Comparison of ENCODE assay signal across 1 cellular context in the genomic region with DNA sequence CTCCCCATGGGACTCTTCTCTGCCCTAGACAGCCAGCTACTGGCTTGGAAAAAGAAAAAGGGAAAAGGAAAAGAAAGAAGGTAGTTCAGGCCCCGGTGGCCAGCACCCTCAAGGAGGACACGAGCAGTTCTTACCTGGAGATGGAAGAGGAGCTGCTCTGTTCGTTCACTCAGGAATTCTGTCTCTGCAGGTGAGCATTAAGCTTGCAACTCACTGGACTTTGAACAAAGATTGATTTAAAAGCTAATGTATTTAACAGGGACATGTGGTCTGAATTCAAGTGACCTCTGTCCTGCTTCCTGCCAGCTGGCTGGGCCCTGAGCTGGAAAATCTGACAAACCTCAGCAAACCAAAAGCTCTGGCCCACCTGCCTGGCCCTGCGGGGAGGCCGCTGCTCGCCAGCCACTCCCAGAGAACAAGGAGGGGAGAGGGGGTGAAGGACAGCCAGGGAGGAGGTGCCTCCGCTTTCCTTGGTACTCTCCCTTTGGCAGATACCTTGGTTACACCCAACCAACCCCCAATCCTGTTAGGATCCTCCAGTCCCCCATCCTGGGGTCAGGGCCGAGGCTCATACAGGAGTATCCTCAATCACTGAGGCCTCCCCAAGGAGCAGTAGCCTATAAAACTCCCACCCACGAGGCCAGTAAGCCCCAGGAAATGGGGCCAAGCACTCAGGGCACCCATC.
TF ChIP-seq lines count a peak whose summit lies in the region.

A gene (minus strand): TSS at position 186 of the 685 bp plus-strand sequence. CDS start 19,347 bp downstream, outside the sequence.

TF ChIP-seq in GM12878, 131 proteins besides CTCF, POLR2A, EP300 and RAD21:
- TF ChIP-seq GATAD2B (conservative IDR thresholded peaks at IDR 0.05; ENCODE audit: low read depth) (no peak), SMC3 (IDR thresholded peaks at IDR 0.05; ENCODE audit: borderline replicate concordance, low read length) (no peak), KDM1A (IDR thresholded peaks at IDR 0.05; ENCODE audit: borderline replicate concordance) (no peak), DPF2 (IDR thresholded peaks at IDR 0.05) (no peak), POLR2AphosphoS2 (IDR thresholded peaks at IDR 0.05; ENCODE audit: low read depth, low read length) (no peak), NFXL1 (IDR thresholded peaks at IDR 0.05; ENCODE audit: borderline replicate concordance) (no peak), BACH1 (IDR thresholded peaks at IDR 0.05; ENCODE audit: borderline replicate concordance) (no peak), YY1 (IDR thresholded peaks at IDR 0.05; ENCODE audit: low read depth, low read length) (no peak), RB1 (IDR thresholded peaks at IDR 0.05; ENCODE audit: borderline replicate concordance) (no peak), MXI1 (IDR thresholded peaks at IDR 0.05; ENCODE audit: low read depth, low read length) (no peak)
TF ChIP-seq in GM12878: peak in this region for 0.
